ENCODE assay signal across 8 cellular contexts in genomic region chr6:35920793-35921732, GRCh38. TPM values are rescaled to one million over a fixed set of nuclear protein-coding genes. Genes with fewer than 3 reads are reported as not detected.
DNase-seq lines count a peak whose midpoint lies in the region; ATAC-seq and TF ChIP-seq lines count a peak whose summit lies in the region.

SRPK1 (minus strand) TSS chr6:35921098; CDS start chr6:35921056, 42 bp downstream.

- intact Hi-C loops in dendritic cell treated with granulocyte-macrophage colony-stimulating factor and Interleukin-4, amounts not matched to agents 40 ng/mL and 50 ng/mL, for 4 days (cut with micrococcal nuclease): no loop called here
- intact Hi-C loops in left lung (cut with DNase I): no loop called here

- H3K4me2 ChIP-seq in BLaER1: peak within 1 kb of the TSS; percentile 80

- no peak for TF ChIP-seq CTCF in left lung (IDR thresholded peaks at IDR 0.05)

- H3K36me3 ChIP-seq in BLaER1: peaks cover 21% of the 10 kb centered on the region
- no peaks in the 10 kb centered on the region for H3K36me3 ChIP-seq in left lung

- peak; percentile 67 for ATAC-seq in HG03457 (IDR thresholded peaks at IDR 0.05; ENCODE audit: unreplicated experiment)
- ATAC-seq in left lung: peak; percentile 92

- peak within 1 kb of the TSS; percentile 89 for H3K27ac ChIP-seq in BLaER1
- H3K27ac ChIP-seq in left lung: peak within 1 kb of the TSS; percentile 79 to 91

- H3K9ac ChIP-seq in BLaER1: peak within 1 kb of the TSS; percentile 89

- H4K20me1 ChIP-seq in BLaER1: peaks cover 43% of the 10 kb centered on the region

- no peaks in the 10 kb centered on the region for H3K9me3 Mint-ChIP-seq in dendritic cell treated with granulocyte-macrophage colony-stimulating factor and Interleukin-4, amounts not matched to agents 40 ng/mL and 50 ng/mL, for 4 days

- H3K36me3 Mint-ChIP-seq in dendritic cell treated with granulocyte-macrophage colony-stimulating factor and Interleukin-4, amounts not matched to agents 40 ng/mL and 50 ng/mL, for 4 days (ENCODE audit: low read depth): peaks cover 14% of the 10 kb centered on the region

- H3K4me1 Mint-ChIP-seq in dendritic cell treated with granulocyte-macrophage colony-stimulating factor and Interleukin-4, amounts not matched to agents 40 ng/mL and 50 ng/mL, for 4 days (ENCODE audit: low read depth): peaks cover 28% of the 10 kb centered on the region

- DNase-seq in GM19240 (ENCODE audit: insufficient read length, low spot score) (peak; percentile 92), NCI-H526 treated with DMSO at 0.1 percent for 48 hours (lab: John Stamatoyannopoulos, UW) (peak; percentile 86), left lung (peak; percentile 90 to 98)
- peak; percentile 78 for DNase-seq in activated CD4-positive, alpha-beta T cell treated with anti-CD3 and anti-CD28 coated beads, Interleukin-2, amount 50 U/mL, for 1 hour
- DNase-seq in stimulated activated CD4-positive, alpha-beta T cell treated with anti-CD3 and anti-CD28 coated beads, Interleukin-2, amount 100 ng/mL, for 4 hours (ENCODE audit: low read depth): peak; percentile 81

- H3K4me3 ChIP-seq in BLaER1: peak within 1 kb of the TSS; percentile 87
- peak within 1 kb of the TSS; percentile 71 to 83 for H3K4me3 ChIP-seq in left lung

- H3K27me3 Mint-ChIP-seq in dendritic cell treated with granulocyte-macrophage colony-stimulating factor and Interleukin-4, amounts not matched to agents 40 ng/mL and 50 ng/mL, for 4 days: no peaks in the 10 kb centered on the region

- H3K27ac Mint-ChIP-seq in dendritic cell treated with granulocyte-macrophage colony-stimulating factor and Interleukin-4, amounts not matched to agents 40 ng/mL and 50 ng/mL, for 4 days: peak within 1 kb of the TSS; percentile 90

- H3K27me3 ChIP-seq in BLaER1: no peaks in the 10 kb centered on the region
- no peaks in the 10 kb centered on the region for H3K27me3 ChIP-seq in left lung

- H3K4me3 Mint-ChIP-seq in dendritic cell treated with granulocyte-macrophage colony-stimulating factor and Interleukin-4, amounts not matched to agents 40 ng/mL and 50 ng/mL, for 4 days: peak within 1 kb of the TSS; percentile 97

- H3K4me1 ChIP-seq in BLaER1 (peaks cover 35% of the 10 kb centered on the region), left lung (peaks cover 6 to 43% of the 10 kb centered on the region in 2 donors)

- no peaks in the 10 kb centered on the region for H3K9me3 ChIP-seq in BLaER1
- no peaks in the 10 kb centered on the region for H3K9me3 ChIP-seq in left lung

RNA-seq across cellular contexts. Expression of gene SRPK1, which starts in this region (rescaled TPM):
- 10 to 100 TPM; 34.9 to 47.0 TPM for total RNA-seq in left lung

Comparison
In these comparisons a context has a peak if more than half of its experiments do, and no peak if none do; other contexts are left out.
1. Peak in every context shown above with its lines: DNase-seq, ATAC-seq, H3K4me3 ChIP-seq and H3K27ac ChIP-seq.